ENCODE assay signal across 1 cellular context in genomic region chr17:43851744-43852143, GRCh38.
TF ChIP-seq lines count a peak whose summit lies in the region.

No MANE protein-coding gene starts in this region.

TF ChIP-seq in WTC11, 78 proteins besides CTCF, POLR2A, EP300 and RAD21 (continued from another document):
- no peak for TF ChIP-seq ATF6 (CRISPR knock-in tag; IDR thresholded peaks at IDR 0.05)
- no peak for TF ChIP-seq ZMAT4 (CRISPR knock-in tag; IDR thresholded peaks at IDR 0.05)
- no peak for TF ChIP-seq ATF2 (CRISPR knock-in tag; IDR thresholded peaks at IDR 0.05; ENCODE audit: borderline replicate concordance, low read depth)
- TF ChIP-seq ZNF396 (CRISPR knock-in tag; IDR thresholded peaks at IDR 0.05; ENCODE audit: borderline replicate concordance), result no peak
- TF ChIP-seq JUN (CRISPR knock-in tag; IDR thresholded peaks at IDR 0.05), result no peak
- TF ChIP-seq CREM (CRISPR knock-in tag; IDR thresholded peaks at IDR 0.05), result no peak
- TF ChIP-seq PRDM15 (CRISPR knock-in tag; IDR thresholded peaks at IDR 0.05), result no peak
- no peak for TF ChIP-seq EMX1 (CRISPR knock-in tag; IDR thresholded peaks at IDR 0.05)
- TF ChIP-seq USF1 (CRISPR knock-in tag; IDR thresholded peaks at IDR 0.05), result no peak
- TF ChIP-seq ZNF317 (CRISPR knock-in tag; IDR thresholded peaks at IDR 0.05; ENCODE audit: borderline replicate concordance, low read depth), result no peak
- TF ChIP-seq E2F1 (CRISPR knock-in tag; IDR thresholded peaks at IDR 0.05), result no peak
- TF ChIP-seq JAZF1 (CRISPR knock-in tag; IDR thresholded peaks at IDR 0.05), result no peak
- TF ChIP-seq ELF4 (CRISPR knock-in tag; IDR thresholded peaks at IDR 0.05; ENCODE audit: low read depth), result no peak
- TF ChIP-seq ZNF416 (CRISPR knock-in tag; IDR thresholded peaks at IDR 0.05), result no peak
